Comparison of ENCODE assay signal across 8 cellular contexts in genomic region chr11:64743591-64744543, GRCh38. TPM values are rescaled to one million over a fixed set of nuclear protein-coding genes. Genes with fewer than 3 reads are reported as not detected.
DNase-seq lines count a peak whose midpoint lies in the region; ATAC-seq and TF ChIP-seq lines count a peak whose summit lies in the region.

RASGRP2 (minus strand) TSS chr11:64744142; CDS start chr11:64742866, 1,276 bp downstream.

- CTCF ChIA-PET in CD8-positive, alpha-beta T cell (lab: Charles Lee): interaction anchor here (0.9 to 25.1 kb wide), 24 partner anchors 10 to 426 kb away, joined by 3 to 474 read pairs (median 4); partner anchors contain the start of genes ARL2, MAP4K2, PRDX5 and PYGM
- CTCF ChIA-PET in mammary epithelial cell (lab: Charles Lee; ENCODE audit: low non-redundant PET): interaction anchor here (0.6 kb wide), 1 partner anchor 32 kb away, joined by 3 read pairs; no protein-coding TSS in a partner anchor

- no peak within 1 kb of the TSS for H3K9ac ChIP-seq in mammary epithelial cell (ENCODE audit: insufficient read depth, low read length)

- BruUV-seq in mammary epithelial cell (replicated peaks; lab: Mats Ljungman, UMichigan): no TSS peak

- H3K4me1 Mint-ChIP-seq in CD8-positive, alpha-beta T cell (ENCODE audit: low read depth): peaks cover 47% of the 10 kb centered on the region

- peaks cover 25% of the 10 kb centered on the region for H3K36me3 ChIP-seq in CD8-positive, alpha-beta T cell (ENCODE audit: insufficient read depth, low read length)
- H3K36me3 ChIP-seq in WERI-Rb-1: no peaks in the 10 kb centered on the region
- H3K36me3 ChIP-seq in mammary epithelial cell (ENCODE audit: insufficient read depth, low read length): no peaks in the 10 kb centered on the region

- H3K27ac Mint-ChIP-seq in CD8-positive, alpha-beta T cell: peak within 1 kb of the TSS; percentile 98

- intact Hi-C loops in CD8-positive, alpha-beta T cell (cut with DNase I, micrococcal nuclease): loop anchor here (1.0 to 10.0 kb wide), 10 partner anchors 21 to 559 kb away; partner anchors contain the start of genes CDC42BPG (in 2 of the 2), MAP4K2 (in 2 of the 2), EHD1 (in 1 of the 2) and ESRRA (in 1 of the 2)
- intact Hi-C loops in mammary epithelial cell (cut with micrococcal nuclease): loop anchor here (2.0 to 5.0 kb wide), 3 partner anchors 55 to 192 kb away; no protein-coding TSS in a partner anchor

- no peak for TF ChIP-seq CTCF in CD8-positive, alpha-beta T cell (IDR thresholded peaks at IDR 0.05)
- TF ChIP-seq CTCF in WERI-Rb-1 (IDR thresholded peaks at IDR 0.05; ENCODE audit: low read depth, low read length): peak; percentile 85
- TF ChIP-seq CTCF in mammary epithelial cell (conservative IDR thresholded peaks at IDR 0.05 in 1 of 2, IDR thresholded peaks at IDR 0.05 in 1 of 2; ENCODE audit: extremely low read depth in 1 of 2, insufficient read depth in 1 of 2, low read depth in 1 of 2, low read length in 2 of 2): peak; percentile 52 to 67

- H3K79me2 ChIP-seq in mammary epithelial cell (ENCODE audit: insufficient read depth, low read length): no peaks in the 10 kb centered on the region

- dilution Hi-C loops in mammary epithelial cell (cut with HindIII; ENCODE audit: low sequenced_read_pairs): no loop called here

- peak; percentile 54 for ATAC-seq in CD8-positive, alpha-beta T cell
- ATAC-seq in GM21619 (IDR thresholded peaks at IDR 0.05; ENCODE audit: unreplicated experiment): no peak
- no peak for ATAC-seq in GM19351 (IDR thresholded peaks at IDR 0.05; ENCODE audit: unreplicated experiment)

- no peaks in the 10 kb centered on the region for H3K9me3 ChIP-seq in CD8-positive, alpha-beta T cell (ENCODE audit: low read length)
- H3K9me3 ChIP-seq in WERI-Rb-1 (ENCODE audit: severe bottlenecking) (no peaks in the 10 kb centered on the region), mammary epithelial cell (replicated peaks; ENCODE audit: insufficient read depth, low read length) (no peaks in the 10 kb centered on the region)

- H3K27ac ChIP-seq in CD8-positive, alpha-beta T cell (ENCODE audit: low read depth, low read length): peak within 1 kb of the TSS; percentile 98
- H3K27ac ChIP-seq in WERI-Rb-1 (no peak within 1 kb of the TSS), mammary epithelial cell (ENCODE audit: insufficient read depth, low read depth, low read length) (no peak within 1 kb of the TSS), layer of hippocampus (ENCODE audit: low read depth, low read length) (peak within 1 kb of the TSS; percentile 82)

- H3K4me3 Mint-ChIP-seq in CD8-positive, alpha-beta T cell: peak within 1 kb of the TSS; percentile 99

- no peaks in the 10 kb centered on the region for H3K27me3 Mint-ChIP-seq in CD8-positive, alpha-beta T cell (ENCODE audit: low read depth)

- peak; percentile 80 to 96 (median 91) for DNase-seq in CD8-positive, alpha-beta T cell
- DNase-seq in HuH-7 (ENCODE audit: low spot score) (peak; percentile 89), WERI-Rb-1 (peak; percentile 79), mammary epithelial cell (no peak)
- DNase-seq in stimulated activated CD4-positive, alpha-beta T cell treated with anti-CD3 and anti-CD28 coated beads, Interleukin-2, amount 100 ng/mL, for 24 hours: peak; percentile 82 to 83

- peak within 1 kb of the TSS; percentile 89 for H3K4me3 ChIP-seq in CD8-positive, alpha-beta T cell (ENCODE audit: low read depth, low read length)
- H3K4me3 ChIP-seq in WERI-Rb-1 (ENCODE audit: low read depth, low read length) (peak within 1 kb of the TSS; percentile 59), mammary epithelial cell (replicated peaks in 1 of 3; ENCODE audit: insufficient read depth in 1 of 3, low read depth in 2 of 3, low read length in 3 of 3) (peak within 1 kb of the TSS in 1 of 3 experiments; percentile 10)

- in situ Hi-C loops in mammary epithelial cell (cut with MboI; ENCODE audit: low sequenced_read_pairs in 2 of 2): no loop called here

- H3K9me3 Mint-ChIP-seq in CD8-positive, alpha-beta T cell: no peaks in the 10 kb centered on the region

- H3K4me2 ChIP-seq in mammary epithelial cell (ENCODE audit: insufficient read depth, low read depth, low read length): peak within 1 kb of the TSS; percentile 97

- no peaks in the 10 kb centered on the region for H3K27me3 ChIP-seq in CD8-positive, alpha-beta T cell (ENCODE audit: insufficient read depth, low read length)
- H3K27me3 ChIP-seq in WERI-Rb-1 (ENCODE audit: insufficient read depth, low read depth, severe bottlenecking) (peaks cover 21% of the 10 kb centered on the region), mammary epithelial cell (ENCODE audit: insufficient read depth, low read length) (peaks cover 18% of the 10 kb centered on the region), layer of hippocampus (ENCODE audit: control insufficient read depth, insufficient read depth, low read length) (peaks cover 4% of the 10 kb centered on the region)

- H3K36me3 Mint-ChIP-seq in CD8-positive, alpha-beta T cell: peaks cover 37% of the 10 kb centered on the region

- H4K20me1 ChIP-seq in mammary epithelial cell (ENCODE audit: insufficient read depth, low read length): no peaks in the 10 kb centered on the region

- peaks cover 31% of the 10 kb centered on the region for H3K4me1 ChIP-seq in CD8-positive, alpha-beta T cell (ENCODE audit: insufficient read depth, low read length)
- H3K4me1 ChIP-seq in mammary epithelial cell (ENCODE audit: insufficient read depth, low read length): peaks cover 28% of the 10 kb centered on the region

- peak within 1 kb of the TSS; percentile 83 for H2AFZ ChIP-seq in mammary epithelial cell (ENCODE audit: low read depth, low read length)

- POLR2A ChIA-PET in CD8-positive, alpha-beta T cell (lab: Charles Lee): interaction anchor here (0.7 to 12.7 kb wide), 25 partner anchors 9 to 760 kb away, joined by 3 to 342 read pairs (median 5); partner anchors contain the start of genes CDC42BPG, EHD1, MALAT1 and MAP4K2

- WGBS in mammary epithelial cell (ENCODE audit: low coverage, missing lambda C conversion rate): 4% methylated on average over 18 of the region's 57 CpGs

RNA-seq across cellular contexts. Expression of gene RASGRP2, which starts in this region (rescaled TPM):
- 100 to 1,000 TPM; 468 to 472 TPM for total RNA-seq in CD8-positive, alpha-beta T cell
- total RNA-seq in mammary epithelial cell: 1 to 10 TPM in 1 of 2 donors, under 1 TPM in 1; 0.26 to 4.8 TPM
- polyA plus RNA-seq in mammary epithelial cell: not detected
- not detected for polyA minus RNA-seq in mammary epithelial cell

Comparison
In these comparisons a context has a peak if more than half of its experiments do, and no peak if none do; other contexts are left out.
1. RNA of gene RASGRP2 (total RNA-seq): 468 to 472 TPM in CD8-positive, alpha-beta T cell; 0.26 to 4.8 TPM in mammary epithelial cell; every median in the first group is over 10 times any median in the second.
2. H3K27ac ChIP-seq: peak in CD8-positive, alpha-beta T cell (single experiment) and layer of hippocampus (single experiment); none in WERI-Rb-1 (single experiment) and mammary epithelial cell (single experiment).